In the genomic region with DNA sequence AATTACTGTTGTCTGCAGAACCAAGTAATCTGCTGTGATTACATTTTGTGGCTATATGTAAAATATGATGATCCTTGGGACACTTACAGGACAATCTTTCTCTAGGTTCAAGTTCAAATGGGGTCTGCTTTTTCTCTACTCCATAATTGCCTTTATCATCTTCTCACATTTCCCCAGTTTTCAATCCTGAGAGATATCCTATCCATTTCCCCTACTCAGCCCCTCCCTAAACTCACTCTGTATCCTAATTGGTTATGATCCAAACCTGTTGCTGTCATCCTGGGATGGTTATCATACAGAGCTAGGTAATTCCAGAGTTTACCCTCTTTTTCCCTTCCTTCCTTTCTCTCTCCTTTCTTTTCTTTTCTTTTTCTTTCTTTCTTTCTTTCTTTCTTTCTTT, we compare ENCODE assay signal across 33 cellular contexts.
DNase-seq lines count a peak whose midpoint lies in the region; ATAC-seq and TF ChIP-seq lines count a peak whose summit lies in the region.
"Had no signal": no experiment of that assay in that cellular context is flagged by ENCODE, and none has a peak within 500 bp of the region (broad histone marks: within the 10 kb centered on the region; RNA-seq: fewer than 3 reads in every experiment).

No MANE protein-coding gene starts in this region.

- H3K36me3 ChIP-seq in HEK293 (ENCODE audit: control insufficient read depth in 2 of 2, insufficient read depth in 1 of 2, low read length in 2 of 2) (no peaks in the 10 kb centered on the region), left ventricle myocardium inferior (no peaks in the 10 kb centered on the region)
- H3K36me3 ChIP-seq: BE2C; BLaER1; BLaER1 treated with 17β-estradiol and CSF1 and Interleukin-3, amounts not matched to agents 10 nM and 100 nM had no signal

- H3K27me3 Mint-ChIP-seq in WTC11 (ENCODE audit: low read depth), result no peaks in the 10 kb centered on the region; the same call in 1 of the 2 replicates
- H3K27me3 Mint-ChIP-seq: CD4-positive, alpha-beta T cell had no signal

- H3K4me1 Mint-ChIP-seq in WTC11, result peaks cover 3% of the 10 kb centered on the region; the same call in 1 of the 2 replicates
- H3K4me1 Mint-ChIP-seq: B cell; CD4-positive, CD25-positive, alpha-beta regulatory T cell; CD8-positive, alpha-beta memory T cell had no signal

- peaks cover 18% of the 10 kb centered on the region for H3K27me3 ChIP-seq in left ventricle myocardium inferior (ENCODE audit: low read depth)
- H3K27me3 ChIP-seq: BE2C; BLaER1; BLaER1 treated with 17β-estradiol and CSF1 and Interleukin-3, amounts not matched to agents 10 nM and 100 nM had no signal

- TF ChIP-seq CTCF in HEK293 (tag by site-specific recombination; IDR thresholded peaks at IDR 0.05) (no peak), WTC11 (IDR thresholded peaks at IDR 0.05) (no peak), left ventricle myocardium inferior (IDR thresholded peaks at IDR 0.05; ENCODE audit: borderline replicate concordance) (no peak)

- H3K9me3 ChIP-seq in HEK293 (ENCODE audit: control insufficient read depth, insufficient read depth, low read depth, low read length), result no peaks in the 10 kb centered on the region
- no peaks in the 10 kb centered on the region for H3K9me3 ChIP-seq in left ventricle myocardium inferior (replicated peaks)
- H3K9me3 ChIP-seq: A549; BE2C; BLaER1; BLaER1 treated with 17β-estradiol and CSF1 and Interleukin-3, amounts not matched to agents 10 nM and 100 nM; Caco-2 had no signal

- H3K9me3 Mint-ChIP-seq in WTC11, result peaks cover 9% of the 10 kb centered on the region; the same call in 1 of the 2 replicates
- H3K9me3 Mint-ChIP-seq: CD4-positive, alpha-beta T cell; CD8-positive, alpha-beta T cell had no signal

- CTCF ChIA-PET in HEK293 (lab: Yijun Ruan, JAX) (interaction anchor here (0.6 to 0.8 kb wide), 2 partner anchors 59 to 88 kb away, joined by 3 to 5 read pairs; no protein-coding TSS in a partner anchor), WTC11 (lab: Charles Lee) (no interaction called here)

- H3K36me3 Mint-ChIP-seq in WTC11, result no peaks in the 10 kb centered on the region
- H3K36me3 Mint-ChIP-seq: CD14-positive monocyte; CD4-positive, alpha-beta memory T cell; CD4-positive, CD25-positive, alpha-beta regulatory T cell; CD8-positive, alpha-beta memory T cell; CD8-positive, alpha-beta T cell had no signal

- H3K4me3 ChIP-seq in HEK293 (ENCODE audit: low read depth, low read length) (no peak overlapping the region), left ventricle myocardium inferior (no peak overlapping the region)
- H3K4me3 ChIP-seq: A549; BLaER1; BLaER1 treated with 17β-estradiol and CSF1 and Interleukin-3, amounts not matched to agents 10 nM and 100 nM had no signal

- H3K4me1 ChIP-seq in HEK293 (ENCODE audit: control insufficient read depth, insufficient read depth, low read length) (no peaks in the 10 kb centered on the region), left ventricle myocardium inferior (no peaks in the 10 kb centered on the region)
- H3K4me1 ChIP-seq: A549; BE2C; BLaER1; BLaER1 treated with 17β-estradiol and CSF1 and Interleukin-3, amounts not matched to agents 10 nM and 100 nM; Caco-2 had no signal

- no peak overlapping the region for H3K27ac ChIP-seq in HEK293 (ENCODE audit: extremely low read depth, low read depth, low read length)
- H3K27ac ChIP-seq in left ventricle myocardium inferior (replicated peaks), result no peak overlapping the region
- H3K27ac ChIP-seq: 22Rv1; A549; BLaER1; BLaER1 treated with 17β-estradiol and CSF1 and Interleukin-3, amounts not matched to agents 10 nM and 100 nM; C4-2B had no signal

- intact Hi-C loops in left ventricle myocardium inferior (cut with micrococcal nuclease), result no loop called here

- H3K27ac Mint-ChIP-seq in WTC11, result no peak overlapping the region
- H3K27ac Mint-ChIP-seq: B cell; CD14-positive monocyte; CD4-positive, alpha-beta T cell; CD4-positive, CD25-positive, alpha-beta regulatory T cell; CD8-positive, alpha-beta T cell had no signal

- POLR2A ChIA-PET in HEK293 (lab: Yijun Ruan, JAX), result no interaction called here
- POLR2A ChIA-PET in WTC11 (lab: Charles Lee), result no interaction called here

- no peak overlapping the region for H3K4me3 Mint-ChIP-seq in WTC11
- H3K4me3 Mint-ChIP-seq: B cell; CD14-positive monocyte; CD4-positive, alpha-beta memory T cell; CD4-positive, alpha-beta T cell; CD4-positive, CD25-positive, alpha-beta regulatory T cell; CD8-positive, alpha-beta memory T cell; CD8-positive, alpha-beta T cell had no signal

- DNase-seq in SK-N-DZ (ENCODE audit: low spot score), result peak; percentile 92
- no peak for DNase-seq in WTC11 (ENCODE audit: low spot score)
- no peak for DNase-seq in left ventricle myocardium inferior
- DNase-seq: 8988T; ACHN; AML-193; BE2C; C1 segment of cervical spinal cord; Caco-2; Calu3; CD4-positive, alpha-beta memory T cell; CD4-positive, alpha-beta T cell; CD4-positive, CD25-positive, alpha-beta regulatory T cell; CD8-positive, alpha-beta memory T cell; CD8-positive, alpha-beta T cell; COR-L47; DMS 273 treated with DMSO at 0.1 percent for 48 hours; DMS153; DMS53; DMS79; DMS79 treated with DMSO at 0.1 percent for 48 hours; DND-41; EL had no signal

- ATAC-seq in WTC11, result no peak
- ATAC-seq in GM18868 (IDR thresholded peaks at IDR 0.05; ENCODE audit: unreplicated experiment), result no peak
- no peak for ATAC-seq in HG03095 (IDR thresholded peaks at IDR 0.05; ENCODE audit: unreplicated experiment)
- ATAC-seq: A549; CD8-positive, alpha-beta T cell had no signal

TF ChIP-seq in HEK293, 187 proteins besides CTCF, POLR2A, EP300 and RAD21 (continues in another document):
- TF ChIP-seq ZNF433 (tag by site-specific recombination; IDR thresholded peaks at IDR 0.05; ENCODE audit: low read depth), result no peak
- TF ChIP-seq ZNF239 (tag by site-specific recombination; IDR thresholded peaks at IDR 0.05), result no peak
- no peak for TF ChIP-seq ZNF76 (tag by site-specific recombination; IDR thresholded peaks at IDR 0.05; ENCODE audit: borderline replicate concordance, low read depth)
- no peak for TF ChIP-seq ZNF473 (tag by site-specific recombination; IDR thresholded peaks at IDR 0.05)
- 0 out of 2 replicates have a peak, but pooled peaks have one; percentile 31 for TF ChIP-seq ZNF366 (tag by site-specific recombination; conservative IDR thresholded peaks at IDR 0.05)
- TF ChIP-seq ZNF658 (tag by site-specific recombination; IDR thresholded peaks at IDR 0.05), result no peak
- TF ChIP-seq HOXA7 (CRISPR knock-in tag; IDR thresholded peaks at IDR 0.05; ENCODE audit: borderline replicate concordance), result no peak

TF ChIP-seq in WTC11, 78 proteins besides CTCF, POLR2A, EP300 and RAD21:
- TF ChIP-seq ZNF396 (CRISPR knock-in tag; IDR thresholded peaks at IDR 0.05; ENCODE audit: borderline replicate concordance), result no peak
- TF ChIP-seq, protein P1, sequence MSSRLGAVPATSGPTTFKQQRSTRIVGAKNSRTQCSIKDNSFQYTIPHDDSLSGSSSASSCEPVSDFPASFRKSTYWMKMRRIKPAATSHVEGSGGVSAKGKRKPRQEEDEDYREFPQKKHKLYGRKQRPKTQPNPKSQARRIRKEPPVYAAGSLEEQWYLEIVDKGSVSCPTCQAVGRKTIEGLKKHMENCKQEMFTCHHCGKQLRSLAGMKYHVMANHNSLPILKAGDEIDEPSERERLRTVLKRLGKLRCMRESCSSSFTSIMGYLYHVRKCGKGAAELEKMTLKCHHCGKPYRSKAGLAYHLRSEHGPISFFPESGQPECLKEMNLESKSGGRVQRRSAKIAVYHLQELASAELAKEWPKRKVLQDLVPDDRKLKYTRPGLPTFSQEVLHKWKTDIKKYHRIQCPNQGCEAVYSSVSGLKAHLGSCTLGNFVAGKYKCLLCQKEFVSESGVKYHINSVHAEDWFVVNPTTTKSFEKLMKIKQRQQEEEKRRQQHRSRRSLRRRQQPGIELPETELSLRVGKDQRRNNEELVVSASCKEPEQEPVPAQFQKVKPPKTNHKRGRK (CRISPR knock-in tag; IDR thresholded peaks at IDR 0.05; ENCODE audit: borderline replicate concordance), result peak; percentile 49; the same call in 1 of the 2 replicates
